8 cellular contexts compared by ENCODE assay signal in genomic region chr19:9793051-9793591, GRCh38. TPM values are rescaled to one million over a fixed set of nuclear protein-coding genes. Genes with fewer than 3 reads are reported as not detected.
DNase-seq lines count a peak whose midpoint lies in the region; ATAC-seq, FAIRE-seq and TF ChIP-seq lines count a peak whose summit lies in the region.

No MANE protein-coding gene starts in this region.

- peak overlapping the region; percentile 81 for H2AFZ ChIP-seq in DND-41 (ENCODE audit: low read depth, low read length)
- H2AFZ ChIP-seq in Loucy (ENCODE audit: low read length): peak overlapping the region; percentile 96

- no peaks in the 10 kb centered on the region for H3K9me2 ChIP-seq in Loucy (replicated peaks; ENCODE audit: low read depth, low read length)

- peak overlapping the region; percentile 81 for H3K4me3 Mint-ChIP-seq in activated T-cell treated with anti-CD3 and anti-CD28 coated beads, Interleukin-2, amount 50 U/mL, for 4 hours
- peak overlapping the region; percentile 95 for H3K4me3 Mint-ChIP-seq in natural killer cell

- ATAC-seq in DND-41 (ENCODE audit: insufficient read depth, low read depth) (peak; percentile 44), natural killer cell (peak in 2 of 3 donors; percentile 9 to 23)
- peak; percentile 19 to 25 for ATAC-seq in activated T-cell treated with anti-CD3 and anti-CD28 coated beads, Interleukin-2, amount 50 U/mL, for 4 hours

- H4K20me1 ChIP-seq in DND-41 (ENCODE audit: insufficient read depth, low read length) (no peaks in the 10 kb centered on the region), Loucy (ENCODE audit: insufficient read depth, low read length, poor library complexity, severe bottlenecking) (no peaks in the 10 kb centered on the region)

- H3K27ac Mint-ChIP-seq in natural killer cell: peak overlapping the region; percentile 90 to 99

- peak overlapping the region; percentile 57 for H3K9ac ChIP-seq in DND-41 (ENCODE audit: low read depth, low read length)
- H3K9ac ChIP-seq in Loucy (ENCODE audit: low read depth, low read length, poor library complexity, severe bottlenecking): peak overlapping the region; percentile 76

- TF ChIP-seq CTCF in DND-41 (IDR thresholded peaks at IDR 0.05; ENCODE audit: borderline replicate concordance, extremely low read depth, low read length, poor library complexity, severe bottlenecking) (no peak), Loucy (conservative IDR thresholded peaks at IDR 0.05; ENCODE audit: low read length) (no peak), esophagus squamous epithelium (IDR thresholded peaks at IDR 0.05) (no peak), natural killer cell (IDR thresholded peaks at IDR 0.05) (no peak)

- H3K4me2 ChIP-seq in DND-41 (ENCODE audit: insufficient read depth, low read length) (peak overlapping the region; percentile 82), Loucy (ENCODE audit: low read depth, low read length, poor library complexity, severe bottlenecking) (peak overlapping the region; percentile 86)

- H3K9me3 ChIP-seq in DND-41 (ENCODE audit: insufficient read depth, low read length, severe bottlenecking): no peaks in the 10 kb centered on the region
- no peaks in the 10 kb centered on the region for H3K9me3 ChIP-seq in Loucy (ENCODE audit: insufficient read depth, low read depth, low read length)
- H3K9me3 ChIP-seq in esophagus squamous epithelium: no peaks in the 10 kb centered on the region

- H3K4me3 ChIP-seq in DND-41 (ENCODE audit: low read depth in 1 of 2, low read length in 2 of 2) (peak overlapping the region; percentile 1 to 61; a peak in 3 of 4 replicates), Loucy (ENCODE audit: low read length, poor library complexity, severe bottlenecking) (peak overlapping the region; percentile 84), esophagus squamous epithelium (peak overlapping the region; percentile 55 to 74 (median 69))

- H3K36me3 ChIP-seq in DND-41 (ENCODE audit: insufficient read depth, low read length) (no peaks in the 10 kb centered on the region), Loucy (ENCODE audit: insufficient read depth, low read length) (no peaks in the 10 kb centered on the region), esophagus squamous epithelium (no peaks in the 10 kb centered on the region)

- intact Hi-C loops in esophagus squamous epithelium (cut with DNase I) (no loop called here), natural killer cell (cut with micrococcal nuclease) (loop anchor here (10.0 kb wide), 1 partner anchor 358 kb away; the partner anchor contains the start of gene ZNF266)

- H3K4me1 ChIP-seq in DND-41 (ENCODE audit: insufficient read depth, low read length): peaks cover 42% of the 10 kb centered on the region
- H3K4me1 ChIP-seq in Loucy (ENCODE audit: insufficient read depth, low read length, poor library complexity, severe bottlenecking): peaks cover 24% of the 10 kb centered on the region
- peaks cover 3 to 48% (median 7%) of the 10 kb centered on the region in 3 donors for H3K4me1 ChIP-seq in esophagus squamous epithelium

- H3K27ac ChIP-seq in DND-41 (ENCODE audit: low read length) (peak overlapping the region; percentile 75), esophagus squamous epithelium (peak overlapping the region; percentile 93 to 98 (median 97))

- H3K27me3 ChIP-seq in DND-41 (ENCODE audit: insufficient read depth, low read length, poor library complexity) (no peaks in the 10 kb centered on the region), Loucy (ENCODE audit: insufficient read depth, low read length, poor library complexity, severe bottlenecking) (no peaks in the 10 kb centered on the region), esophagus squamous epithelium (no peaks in the 10 kb centered on the region)

- 0 out of 2 replicates have a peak, but pooled peaks cover 3% of the 10 kb centered on the region for H3F3A ChIP-seq in Loucy (ENCODE audit: low read depth)

- no peaks in the 10 kb centered on the region for H3K36me3 Mint-ChIP-seq in activated T-cell treated with anti-CD3 and anti-CD28 coated beads, Interleukin-2, amount 50 U/mL, for 4 hours (ENCODE audit: insufficient read depth)
- no peaks in the 10 kb centered on the region for H3K36me3 Mint-ChIP-seq in natural killer cell

- H3K4me1 Mint-ChIP-seq in activated T-cell treated with anti-CD3 and anti-CD28 coated beads, Interleukin-2, amount 50 U/mL, for 4 hours (ENCODE audit: low read depth): peaks cover 21% of the 10 kb centered on the region
- H3K4me1 Mint-ChIP-seq in natural killer cell: peaks cover 20 to 32% of the 10 kb centered on the region in 2 donors

- TF ChIP-seq POLR2A in esophagus squamous epithelium (IDR thresholded peaks at IDR 0.05): no peak

- no peak for FAIRE-seq in urothelium cell line (lab: Jason Lieb, UNC)

- no peaks in the 10 kb centered on the region for H3K27me3 Mint-ChIP-seq in activated T-cell treated with anti-CD3 and anti-CD28 coated beads, Interleukin-2, amount 50 U/mL, for 4 hours (ENCODE audit: low read depth)
- H3K27me3 Mint-ChIP-seq in natural killer cell (ENCODE audit: low read depth in 2 of 2): no peaks in the 10 kb centered on the region

- peak; percentile 80 for DNase-seq in DND-41
- peak; percentile 59 for DNase-seq in activated T-cell treated with anti-CD3 and anti-CD28 coated beads, Interleukin-2, amount 50 U/mL, for 4 hours
- no peak for DNase-seq in esophagus squamous epithelium (lab: John Stamatoyannopoulos, UW)
- no peak for DNase-seq in natural killer cell
- DNase-seq in stimulated activated naive CD4-positive, alpha-beta T cell treated with Interleukin-2 at 50 U/mL for 16 hours (lab: John Stamatoyannopoulos, UW): peak; percentile 69
- no peak for DNase-seq in NCI-H2196 (lab: John Stamatoyannopoulos, UW; ENCODE audit: unreplicated experiment)
- DNase-seq in urothelium cell line (ENCODE audit: low spot score): no peak

- no peaks in the 10 kb centered on the region for H3K79me2 ChIP-seq in DND-41 (ENCODE audit: insufficient read depth, low read length)
- no peaks in the 10 kb centered on the region for H3K79me2 ChIP-seq in Loucy (ENCODE audit: insufficient read depth, low read length)

- 26 to 74% methylated on average over 9 to 19 of the region's 38 CpGs for WGBS in esophagus squamous epithelium, 2 donors

- H3K9me3 Mint-ChIP-seq in activated T-cell treated with anti-CD3 and anti-CD28 coated beads, Interleukin-2, amount 50 U/mL, for 4 hours: no peaks in the 10 kb centered on the region
- H3K9me3 Mint-ChIP-seq in natural killer cell: no peaks in the 10 kb centered on the region

RNA-seq across cellular contexts. Expression of gene ZNF846, which starts 24.6 kb away (rescaled TPM):
- 1 to 10 TPM; 2.6 to 3.1 (median 2.7) TPM for total RNA-seq in activated T-cell treated with anti-CD3 and anti-CD28 coated beads, Interleukin-2, amount 50 U/mL, for 4 hours
- 10 to 100 TPM; 10.8 to 18.5 (median 13.5) TPM for total RNA-seq in esophagus squamous epithelium
- 10 to 100 TPM in 2 of 3 donors, 1 to 10 TPM in 1; 9.8 to 15.6 (median 12.8) TPM for total RNA-seq in natural killer cell

RNA-seq across cellular contexts. Expression of gene FBXL12, which starts 25.8 kb away (rescaled TPM):
- total RNA-seq in activated T-cell treated with anti-CD3 and anti-CD28 coated beads, Interleukin-2, amount 50 U/mL, for 4 hours: 10 to 100 TPM; 20.8 to 22.7 (median 22.3) TPM
- total RNA-seq in esophagus squamous epithelium (10 to 100 TPM in 3 of 4 donors, 1 to 10 TPM in 1; 6.9 to 20.0 (median 13.7) TPM), natural killer cell (10 to 100 TPM; 36.9 to 46.8 (median 43.6) TPM)

RNA-seq across cellular contexts. Expression of gene UBL5, which starts 34.6 kb away (rescaled TPM):
- total RNA-seq in activated T-cell treated with anti-CD3 and anti-CD28 coated beads, Interleukin-2, amount 50 U/mL, for 4 hours: 100 to 1,000 TPM; 323 to 345 (median 343) TPM
- total RNA-seq in esophagus squamous epithelium: 100 to 1,000 TPM; 394 to 688 (median 499) TPM
- total RNA-seq in natural killer cell: 100 to 1,000 TPM; 193 to 239 (median 194) TPM

RNA-seq across cellular contexts. Expression of gene PIN1, which starts 42.0 kb away (rescaled TPM):
- 10 to 100 TPM; 95.8 to 99.4 (median 97.9) TPM for total RNA-seq in activated T-cell treated with anti-CD3 and anti-CD28 coated beads, Interleukin-2, amount 50 U/mL, for 4 hours
- total RNA-seq in esophagus squamous epithelium (10 to 100 TPM; 61.1 to 77.1 (median 67.6) TPM), natural killer cell (10 to 100 TPM; 68.3 to 82.6 (median 74.8) TPM)

Comparison
In these comparisons a context has a peak if more than half of its experiments do, and no peak if none do; other contexts are left out.
1. DNase-seq: peak in DND-41 (single experiment), activated T-cell treated with anti-CD3 and anti-CD28 coated beads, Interleukin-2, amount 50 U/mL, for 4 hours (single experiment) and stimulated activated naive CD4-positive, alpha-beta T cell treated with Interleukin-2 at 50 U/mL for 16 hours (single experiment); none in esophagus squamous epithelium (single experiment), natural killer cell (single experiment), NCI-H2196 (single experiment) and urothelium cell line (single experiment).
2. H3K4me3 ChIP-seq: peak in every context shown above with its lines; median percentile 84 in Loucy; 69 in esophagus squamous epithelium; 31 in DND-41.
3. Peak in every context shown above with its lines, with median percentiles within 50 percentile points of each other: ATAC-seq.